Comparison of ENCODE assay signal across 26 cellular contexts in the genomic region with DNA sequence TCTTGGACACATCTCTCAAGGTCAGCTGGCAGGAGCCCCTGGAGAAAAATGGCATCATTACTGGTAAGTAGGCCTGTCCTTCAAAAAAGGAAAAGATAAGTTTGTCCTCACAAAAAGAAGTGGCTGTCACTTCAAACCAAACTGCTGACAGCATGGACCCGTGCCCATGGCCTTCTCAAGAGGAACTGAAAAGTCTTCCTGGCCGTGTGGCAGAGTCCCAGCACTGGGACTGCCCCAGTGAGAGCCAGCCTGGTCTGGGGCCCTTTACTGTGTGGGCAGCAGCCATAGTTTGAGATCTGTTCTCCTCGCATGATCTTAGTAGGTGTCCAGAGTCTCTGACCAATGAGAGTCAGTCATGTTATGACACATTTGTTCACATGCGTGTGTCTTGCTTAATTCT.
"Had no signal": no experiment of that assay in that cellular context is flagged by ENCODE, and none has a peak within 500 bp of the region (broad histone marks: within the 10 kb centered on the region; RNA-seq: fewer than 3 reads in every experiment).

No MANE protein-coding gene starts in this region.

- H3K9me3 ChIP-seq: neutrophil, pancreas, tibial artery had no signal

- H3K27me3 ChIP-seq: hepatocyte, neutrophil, pancreas, tibial artery had no signal

- H3K4me1 ChIP-seq: pancreas, tibial artery had no signal

- H3K27me3 Mint-ChIP-seq: activated naive CD8-positive, alpha-beta T cell treated with anti-CD3 and anti-CD28 coated beads for 36 hours had no signal

- H3K27ac ChIP-seq: hepatocyte, neutrophil, pancreas, tibial artery, VCaP had no signal

- ATAC-seq: activated CD8-positive, alpha-beta T cell treated with anti-CD3 and anti-CD28 coated beads, Interleukin-2, amount 10 ng/mL, durations not matched to agents 7 days and 5 days; activated T-cell treated with anti-CD3 and anti-CD28 coated beads, Interleukin-2, amount 50 U/mL, for 4 hours; left ventricle myocardium superior; natural killer cell; pancreas; sciatic nerve; SK-N-SH treated with all-trans-retinoic acid at 6 μM for 48 hours had no signal

- H3K36me3 Mint-ChIP-seq: activated naive CD8-positive, alpha-beta T cell treated with anti-CD3 and anti-CD28 coated beads for 36 hours; immature natural killer cell; natural killer cell had no signal

- H3K9me3 Mint-ChIP-seq: activated naive CD8-positive, alpha-beta T cell treated with anti-CD3 and anti-CD28 coated beads for 36 hours; activated T-cell treated with anti-CD3 and anti-CD28 coated beads, Interleukin-2, amount 50 U/mL, for 4 hours; immature natural killer cell; natural killer cell had no signal

- DNase-seq: activated CD4-positive, alpha-beta T cell treated with anti-CD3 and anti-CD28 coated beads, Interleukin-2, amount 50 U/mL, for 1 hour; activated CD4-positive, CD25-positive, alpha-beta regulatory T cell treated with anti-CD3 and anti-CD28 coated beads, Interleukin-2, amount 50 U/mL, for 72 hours; activated CD8-positive, alpha-beta memory T cell treated with anti-CD3 and anti-CD28 coated beads, Interleukin-2, amount 50 U/mL, for 4 hours; activated CD8-positive, alpha-beta T cell treated with anti-CD3 and anti-CD28 coated beads, Interleukin-2, amount 10 ng/mL, durations not matched to agents 7 days and 5 days; activated naive CD4-positive, alpha-beta T cell treated with Interleukin-2 at 50 U/mL for 16 hours; activated naive CD8-positive, alpha-beta T cell treated with anti-CD3 and anti-CD28 coated beads for 36 hours; activated T-cell treated with anti-CD3 and anti-CD28 coated beads, Interleukin-2, amount 50 U/mL, for 4 hours; cortex of kidney; foreskin fibroblast; immature natural killer cell; kidney glomerular epithelial cell; left ventricle myocardium superior; mammary epithelial cell; midbrain; natural killer cell; pancreas; small intestine; stimulated activated CD4-positive, alpha-beta T cell treated with anti-CD3 and anti-CD28 coated beads, Interleukin-2, amount 100 ng/mL, for 48 hours; stimulated activated CD8-positive, alpha-beta memory T cell treated with anti-CD3 and anti-CD28 coated beads, Interleukin-4, amount 100 ng/mL, for 48 hours; stimulated activated naive CD4-positive, alpha-beta T cell treated with Interleukin-2 at 50 U/mL for 16 hours; tibial artery had no signal

- H3K4me3 ChIP-seq: hepatocyte, pancreas, tibial artery had no signal

- H3K36me3 ChIP-seq: neutrophil had no signal

- H3K4me3 Mint-ChIP-seq: activated CD8-positive, alpha-beta T cell treated with anti-CD3 and anti-CD28 coated beads, Interleukin-2, amount 10 ng/mL, durations not matched to agents 7 days and 5 days; activated naive CD8-positive, alpha-beta T cell treated with anti-CD3 and anti-CD28 coated beads for 36 hours; activated T-cell treated with anti-CD3 and anti-CD28 coated beads, Interleukin-2, amount 50 U/mL, for 4 hours; immature natural killer cell; natural killer cell had no signal

- H3K27ac Mint-ChIP-seq: activated CD8-positive, alpha-beta T cell treated with anti-CD3 and anti-CD28 coated beads, Interleukin-2, amount 10 ng/mL, durations not matched to agents 7 days and 5 days; activated naive CD8-positive, alpha-beta T cell treated with anti-CD3 and anti-CD28 coated beads for 36 hours; immature natural killer cell; natural killer cell had no signal
